Comparison of ENCODE assay signal across 1 cellular context in genomic region chr5:109258755-109259154, GRCh38.
TF ChIP-seq lines count a peak whose summit lies in the region.

No MANE protein-coding gene starts in this region.

TF ChIP-seq in K562, 482 proteins besides CTCF, POLR2A, EP300 and RAD21 (continued from another document):
- TF ChIP-seq HEY1 (CRISPR knock-in tag; IDR thresholded peaks at IDR 0.05; ENCODE audit: borderline replicate concordance) (no peak), EWSR1 (IDR thresholded peaks at IDR 0.05; ENCODE audit: borderline replicate concordance, low read depth, partially characterized antibody) (no peak), ZNF253 (CRISPR knock-in tag; conservative IDR thresholded peaks at IDR 0.05) (no peak), CTCFL (IDR thresholded peaks at IDR 0.05; ENCODE audit: borderline replicate concordance, insufficient read depth, low read depth, low read length, poor library complexity, severe bottlenecking) (no peak), WHSC1 (IDR thresholded peaks at IDR 0.05; ENCODE audit: low read length) (no peak), NKRF (IDR thresholded peaks at IDR 0.05; ENCODE audit: borderline replicate concordance) (no peak), SAP30 (IDR thresholded peaks at IDR 0.05; ENCODE audit: borderline replicate concordance, insufficient read depth, low read depth, low read length, poor library complexity, severe bottlenecking) (no peak), POLR2H (tag; IDR thresholded peaks at IDR 0.05; ENCODE audit: low read depth) (no peak), JUN (IDR thresholded peaks at IDR 0.05; ENCODE audit: borderline replicate concordance, low read depth, low read length) (no peak), JUN (CRISPR knock-in tag; IDR thresholded peaks at IDR 0.05; ENCODE audit: borderline replicate concordance) (no peak), CBX2 (IDR thresholded peaks at IDR 0.05; ENCODE audit: insufficient read depth, low read length, poor library complexity, severe bottlenecking) (no peak), CAMTA2 (CRISPR knock-in tag; conservative IDR thresholded peaks at IDR 0.05) (no peak), HMGN3 (IDR thresholded peaks at IDR 0.05; ENCODE audit: borderline replicate concordance, extremely low read depth, insufficient read length, low read depth, low read length) (no peak), ATF1 (CRISPR knock-in tag; IDR thresholded peaks at IDR 0.05) (no peak), ATF1 (tag; IDR thresholded peaks at IDR 0.05) (no peak), ZNF561 (CRISPR knock-in tag; conservative IDR thresholded peaks at IDR 0.05) (no peak), ZNF282 (CRISPR knock-in tag; IDR thresholded peaks at IDR 0.05) (no peak), CSDE1 (IDR thresholded peaks at IDR 0.05) (no peak), ZNF583 (CRISPR knock-in tag; IDR thresholded peaks at IDR 0.05) (no peak), NFXL1 (CRISPR knock-in tag; IDR thresholded peaks at IDR 0.05) (no peak)
